7 cellular contexts compared by ENCODE assay signal in the genomic region with DNA sequence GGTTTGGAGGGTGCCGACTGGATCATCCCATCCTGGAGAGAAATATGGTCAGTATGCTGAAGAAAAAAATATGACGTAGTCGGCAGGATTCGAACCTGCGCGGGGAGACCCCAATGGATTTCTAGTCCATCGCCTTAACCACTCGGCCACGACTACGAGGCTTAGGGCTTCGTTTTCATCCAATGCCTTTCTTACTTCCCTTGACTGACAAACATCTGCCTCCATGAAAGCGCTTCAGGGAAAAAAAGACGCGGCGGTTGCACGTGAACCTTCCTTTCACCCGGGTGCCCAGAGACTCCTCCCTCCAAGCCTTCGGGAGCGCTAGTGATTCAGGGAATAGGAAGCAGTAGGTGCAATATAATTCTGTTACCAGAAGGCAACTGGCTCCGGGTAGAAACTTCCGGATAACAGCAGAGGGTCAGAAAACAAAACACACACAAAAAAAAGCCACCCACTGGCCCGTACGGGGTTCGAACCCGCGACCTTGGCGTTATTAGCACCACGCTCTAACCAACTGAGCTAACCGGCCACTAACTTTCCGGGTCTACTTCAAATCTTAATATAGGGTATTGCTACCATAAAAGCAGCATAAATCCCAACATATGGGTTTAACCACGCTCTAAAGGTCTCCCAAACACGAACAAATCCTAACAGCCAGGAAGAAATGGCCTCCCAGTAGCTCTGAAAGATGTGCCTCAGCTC.
DNase-seq lines count a peak whose midpoint lies in the region; ATAC-seq, FAIRE-seq and TF ChIP-seq lines count a peak whose summit lies in the region.

No MANE protein-coding gene starts in this region.

- no peaks in the 10 kb centered on the region for H3K27me3 ChIP-seq in neutrophil

- H3K27ac ChIP-seq in neutrophil, result peak overlapping the region; percentile 64

- peaks cover 57% of the 10 kb centered on the region for H3K36me3 ChIP-seq in neutrophil

- no peaks in the 10 kb centered on the region for H3K9me3 ChIP-seq in neutrophil

- no peak for TF ChIP-seq CTCF in neutrophil (IDR thresholded peaks at IDR 0.05)

- FAIRE-seq in GM18507 (lab: Jason Lieb, UNC) (peak; percentile 64), urothelium cell line (lab: Jason Lieb, UNC) (no peak)

- no peaks in the 10 kb centered on the region for H3K27me3 Mint-ChIP-seq in activated naive CD4-positive, alpha-beta T cell treated with anti-CD3 and anti-CD28 coated beads, Interleukin-2, amount 50 U/mL, for 24 hours

- ATAC-seq in GM21717 (IDR thresholded peaks at IDR 0.05; ENCODE audit: unreplicated experiment), result no peak

- H3K4me1 Mint-ChIP-seq in activated naive CD4-positive, alpha-beta T cell treated with anti-CD3 and anti-CD28 coated beads, Interleukin-2, amount 50 U/mL, for 24 hours, result peaks cover 42% of the 10 kb centered on the region

- H3K4me1 ChIP-seq in neutrophil (ENCODE audit: control insufficient read depth in 1 of 2, insufficient read depth in 1 of 2, low read depth in 1 of 2, low read length in 1 of 2), result peaks cover 40 to 41% of the 10 kb centered on the region in 2 experiments

- DNase-seq in GM18507 (ENCODE audit: extremely low spot score, insufficient read length, low read depth) (no peak), NCI-H69 (lab: John Stamatoyannopoulos, UW) (peak; percentile 85), glomerular visceral epithelial cell (ENCODE audit: extremely low spot score) (peak; percentile 84), urothelium cell line (ENCODE audit: low spot score) (peak; percentile 64)

- H3K36me3 Mint-ChIP-seq in activated naive CD4-positive, alpha-beta T cell treated with anti-CD3 and anti-CD28 coated beads, Interleukin-2, amount 50 U/mL, for 24 hours, result peaks cover 17% of the 10 kb centered on the region

- H3K4me3 ChIP-seq in neutrophil (ENCODE audit: low read depth in 1 of 2, low read length in 1 of 2), result no peak overlapping the region

- peak overlapping the region; percentile 49 for H3K4me3 Mint-ChIP-seq in activated naive CD4-positive, alpha-beta T cell treated with anti-CD3 and anti-CD28 coated beads, Interleukin-2, amount 50 U/mL, for 24 hours

- H3K9me3 Mint-ChIP-seq in activated naive CD4-positive, alpha-beta T cell treated with anti-CD3 and anti-CD28 coated beads, Interleukin-2, amount 50 U/mL, for 24 hours, result no peaks in the 10 kb centered on the region

- peak overlapping the region; percentile 94 for H3K27ac Mint-ChIP-seq in activated naive CD4-positive, alpha-beta T cell treated with anti-CD3 and anti-CD28 coated beads, Interleukin-2, amount 50 U/mL, for 24 hours
